ENCODE assay signal across 19 cellular contexts in genomic region chr20:58909585-58909984, GRCh38. TPM values are rescaled to one million over a fixed set of nuclear protein-coding genes. Genes with fewer than 3 reads are reported as not detected.
DNase-seq lines count a peak whose midpoint lies in the region; ATAC-seq, FAIRE-seq and TF ChIP-seq lines count a peak whose summit lies in the region.
"Had no signal": no experiment of that assay in that cellular context is flagged by ENCODE, and none has a peak within 500 bp of the region (broad histone marks: within the 10 kb centered on the region; RNA-seq: fewer than 3 reads in every experiment).

No MANE protein-coding gene starts in this region.

- H2AFZ ChIP-seq in GM12878 (ENCODE audit: control insufficient read depth, low read depth, low read length) (no peak overlapping the region), GM23248 (no peak overlapping the region)

- CTCF ChIA-PET in Caco-2 (lab: Charles Lee) (interaction anchor here (0.6 kb wide), 1 partner anchor 219 kb away, joined by 6 read pairs; no protein-coding TSS in a partner anchor), GM12878 (lab: Yijun Ruan, JAX) (interaction anchor here (1.5 kb wide), 1 partner anchor 13 kb away, joined by 4 read pairs; no protein-coding TSS in a partner anchor)

- H3K4me3 Mint-ChIP-seq in Caco-2 (ENCODE audit: unreplicated experiment): no peak overlapping the region
- no peak overlapping the region for H3K4me3 Mint-ChIP-seq in HFFc6
- H3K4me3 Mint-ChIP-seq: H9 had no signal

- H3K4me1 Mint-ChIP-seq in Caco-2 (ENCODE audit: low read depth, unreplicated experiment): peaks cover 4% of the 10 kb centered on the region
- H3K4me1 Mint-ChIP-seq in HFFc6 (ENCODE audit: low read depth): peaks cover 37% of the 10 kb centered on the region

- in situ Hi-C loops in GM12878 (cut with MboI): loop anchor here (5.0 kb wide), 1 partner anchor 73 kb away; the partner anchor contains the start of gene NELFCD
- in situ Hi-C loops in gastrocnemius medialis (cut with MboI; ENCODE audit: low sequenced_read_pairs in 4 of 4): no loop called here
- in situ Hi-C loops in GM23248 (cut with MboI): no loop called here

- H3K27me3 Mint-ChIP-seq in Caco-2 (ENCODE audit: insufficient read depth, unreplicated experiment): no peaks in the 10 kb centered on the region
- H3K27me3 Mint-ChIP-seq in HFFc6 (ENCODE audit: insufficient read depth): no peaks in the 10 kb centered on the region; the same call in 1 of the 2 replicates

- peak overlapping the region; percentile 23 for H3K27ac Mint-ChIP-seq in Caco-2 (ENCODE audit: unreplicated experiment)
- no peak overlapping the region for H3K27ac Mint-ChIP-seq in HFFc6

- no peaks in the 10 kb centered on the region for H3K27me3 ChIP-seq in Caco-2 (replicated peaks; ENCODE audit: control insufficient read depth, insufficient read depth, low read length)
- H3K27me3 ChIP-seq in GM12878 (replicated peaks in 1 of 2; ENCODE audit: control insufficient read depth in 2 of 2, insufficient read depth in 2 of 2, low read length in 1 of 2): no peaks in the 10 kb centered on the region
- no peaks in the 10 kb centered on the region for H3K27me3 ChIP-seq in gastrocnemius medialis
- no peaks in the 10 kb centered on the region for H3K27me3 ChIP-seq in GM23248 (replicated peaks; ENCODE audit: insufficient read depth)

- H3K4me1 ChIP-seq in Caco-2 (no peaks in the 10 kb centered on the region), GM12878 (ENCODE audit: control insufficient read depth, insufficient read depth, low read length) (peaks cover 38% of the 10 kb centered on the region), gastrocnemius medialis (peaks cover 30 to 42% of the 10 kb centered on the region in 2 donors), GM23248 (ENCODE audit: insufficient read depth) (peaks cover 18% of the 10 kb centered on the region)

- TF ChIP-seq EP300 in GM12878 (IDR thresholded peaks at IDR 0.05; ENCODE audit: borderline replicate concordance in 1 of 2, control insufficient read depth in 1 of 2, low read depth in 2 of 2, low read length in 2 of 2): no peak

- H3K36me3 Mint-ChIP-seq in Caco-2 (ENCODE audit: insufficient read depth, unreplicated experiment) (peaks cover 86% of the 10 kb centered on the region), HFFc6 (ENCODE audit: low read depth) (peaks cover 72% of the 10 kb centered on the region)

- H4K20me1 ChIP-seq in GM12878 (ENCODE audit: control insufficient read depth, insufficient read depth) (no peaks in the 10 kb centered on the region), GM23248 (ENCODE audit: insufficient read depth) (peaks cover 3% of the 10 kb centered on the region; the same call in 1 of the 2 replicates)

- H3K79me2 ChIP-seq in GM12878 (ENCODE audit: control insufficient read depth, insufficient read depth, low read length): peaks cover 5% of the 10 kb centered on the region
- peaks cover 44% of the 10 kb centered on the region for H3K79me2 ChIP-seq in GM23248 (ENCODE audit: insufficient read depth)

- no peaks in the 10 kb centered on the region for H3K9me3 ChIP-seq in Caco-2
- no peaks in the 10 kb centered on the region for H3K9me3 ChIP-seq in GM12878 (replicated peaks; ENCODE audit: control insufficient read depth, insufficient read depth, low read length)
- no peaks in the 10 kb centered on the region for H3K9me3 ChIP-seq in gastrocnemius medialis
- H3K9me3 ChIP-seq in GM23248 (ENCODE audit: low read depth): no peaks in the 10 kb centered on the region

- FAIRE-seq in GM12878 (lab: Jason Lieb, UNC): no peak
- FAIRE-seq: GM12892 had no signal

- intact Hi-C loops in Caco-2 (cut with micrococcal nuclease; ENCODE audit: unreplicated experiment) (no loop called here), GM12878 (cut with micrococcal nuclease; ENCODE audit: unreplicated experiment) (loop anchor here (5.0 kb wide), 1 partner anchor 123 kb away; the partner anchor contains the start of gene ATP5F1E), gastrocnemius medialis (cut with DNase I; ENCODE audit: low total_unique reads) (loop anchor here (5.0 to 10.0 kb wide), 2 partner anchors 123 to 1555 kb away; partner anchors contain the start of genes ATP5F1E and RAE1)

- H3K27ac ChIP-seq in C4-2B: peak overlapping the region; percentile 6; the same call in 1 of the 2 replicates
- H3K27ac ChIP-seq in GM12878 (ENCODE audit: control insufficient read depth, insufficient read depth): 0 out of 2 replicates have a peak overlapping the region, but pooled peaks have one; percentile 20
- H3K27ac ChIP-seq in gastrocnemius medialis: peak overlapping the region; percentile 84 to 99 (median 96)
- H3K27ac ChIP-seq in GM23248: no peak overlapping the region

- POLR2A ChIA-PET in Caco-2 (lab: Charles Lee) (no interaction called here), GM12878 (lab: Charles Lee) (no interaction called here)

- ATAC-seq in GM12878 (no peak), gastrocnemius medialis (no peak)

- TF ChIP-seq CTCF in C4-2B (conservative IDR thresholded peaks at IDR 0.05): no peak
- TF ChIP-seq CTCF in Caco-2 (IDR thresholded peaks at IDR 0.05; ENCODE audit: insufficient read depth in 1 of 2, low read depth in 1 of 2, low read length in 1 of 2, severe bottlenecking in 1 of 2, unreplicated experiment in 1 of 2): no peak
- TF ChIP-seq CTCF in GM12878 (IDR thresholded peaks at IDR 0.05 in 2 of 3, conservative IDR thresholded peaks at IDR 0.05 in 1 of 3; ENCODE audit: control insufficient read depth in 2 of 3, extremely low read depth in 1 of 3, insufficient read depth in 1 of 3, low read depth in 3 of 3, low read length in 3 of 3): no peak
- no peak for TF ChIP-seq CTCF in gastrocnemius medialis (IDR thresholded peaks at IDR 0.05 in 4 of 5, conservative IDR thresholded peaks at IDR 0.05 in 1 of 5)
- no peak for TF ChIP-seq CTCF in HFFc6 (IDR thresholded peaks at IDR 0.05)

- H3F3A ChIP-seq in GM23248 (ENCODE audit: insufficient read depth): peaks cover 63% of the 10 kb centered on the region

- no peaks in the 10 kb centered on the region for H3K9me2 ChIP-seq in GM23248 (ENCODE audit: insufficient read depth)

- BruUV-seq in Caco-2 (replicated peaks; lab: Mats Ljungman, UMichigan): no TSS peak
- BruUV-seq in GM12878 (replicated peaks; lab: Mats Ljungman, UMichigan): no TSS peak

- SMC1A ChIA-PET in GM12878 (lab: Charles Lee; ENCODE audit: uncharacterized antibody, unreplicated experiment): interaction anchor here (1.2 to 2.1 kb wide), 4 partner anchors 8 to 119 kb away, joined by 3 to 6 read pairs (median 4); no protein-coding TSS in a partner anchor

- H3K36me3 ChIP-seq in Caco-2 (ENCODE audit: control insufficient read depth, insufficient read depth, low read length) (peaks cover 25% of the 10 kb centered on the region), GM12878 (ENCODE audit: control insufficient read depth in 2 of 2, insufficient read depth in 2 of 2, low read length in 1 of 2) (peaks cover 22 to 47% of the 10 kb centered on the region in 2 experiments), gastrocnemius medialis (peaks cover 0 to 55% of the 10 kb centered on the region in 2 donors), GM23248 (ENCODE audit: low read depth) (peaks cover 72% of the 10 kb centered on the region)

- 97% methylated on average over 15 of the region's 15 CpGs for WGBS in GM12878 (ENCODE audit: insufficient coverage, insufficient replicate concordance, low lambda C conversion rate, missing lambda C conversion rate)
- 96% methylated on average over 15 of the region's 15 CpGs for WGBS in GM23248 (ENCODE audit: low coverage in 1 of 2, low lambda C conversion rate in 2 of 2, missing lambda C conversion rate in 2 of 2), 2 experiments

- no peaks in the 10 kb centered on the region for H3K9me3 Mint-ChIP-seq in Caco-2 (ENCODE audit: unreplicated experiment)
- no peaks in the 10 kb centered on the region for H3K9me3 Mint-ChIP-seq in HFFc6
- H3K9me3 Mint-ChIP-seq: CD8-positive, alpha-beta memory T cell; H9 had no signal

- H3K4me3 ChIP-seq in Caco-2 (ENCODE audit: low read depth, low read length): no peak overlapping the region
- H3K4me3 ChIP-seq in GM12878: no peak overlapping the region
- H3K4me3 ChIP-seq in gastrocnemius medialis: no peak overlapping the region
- no peak overlapping the region for H3K4me3 ChIP-seq in GM23248

- TF ChIP-seq POLR2A in GM12878 (IDR thresholded peaks at IDR 0.05; ENCODE audit: low read depth, low read length) (no peak), gastrocnemius medialis (IDR thresholded peaks at IDR 0.05) (no peak)

- RAD21 ChIA-PET in GM12878 (lab: Charles Lee; ENCODE audit: unreplicated experiment): no interaction called here

- no peak overlapping the region for H3K9ac ChIP-seq in GM12878 (ENCODE audit: control insufficient read depth, insufficient read depth, low read length)
- H3K9ac ChIP-seq in GM23248: no peak overlapping the region

- DNase-seq in Caco-2: peak; percentile 42 to 46
- DNase-seq in GM12878 (ENCODE audit: low read depth, low spot score): no peak
- DNase-seq in gastrocnemius medialis: peak in 1 of 2 donors; percentile 19
- DNase-seq in GM23248: no peak
- DNase-seq in HFFc6: no peak
- no peak for DNase-seq in NCI-H1436 (lab: John Stamatoyannopoulos, UW)
- DNase-seq: CD8-positive, alpha-beta memory T cell; DND-41; GDM1; H9; MV-4-11; NCI-H1417 treated with DMSO at 0.1 percent for 48 hours; NCI-H2029; NCI-H2171; NCI-H446; NCI-H69; OCI-M1 had no signal

- TF ChIP-seq RAD21 in GM12878 (IDR thresholded peaks at IDR 0.05; ENCODE audit: insufficient read depth, low read depth, low read length): no peak

- H3K4me2 ChIP-seq in GM12878 (ENCODE audit: control insufficient read depth, insufficient read depth) (no peak overlapping the region), GM23248 (ENCODE audit: unreplicated experiment) (no peak overlapping the region)

RNA-seq across cellular contexts. Expression of gene GNAS, which starts 57.1 kb away (rescaled TPM):
- total RNA-seq in Caco-2 (2022): 1,877 and 1,936 TPM in 2 replicates
- 232 and 244 TPM in 2 replicates for total RNA-seq in GM12878 (2013; cell fraction: nucleolus; rRNA removed)
- total RNA-seq in GM12878 (2014; rRNA removed): 399 and 405 TPM in 2 replicates
- total RNA-seq in GM12878 (2014; rRNA removed; fragmentation: Illumina TruSeq; extraction: Trizol): 368 and 389 TPM in 2 replicates
- total RNA-seq in GM12878 (2021): 792 and 818 TPM in 2 replicates
- 423 TPM for polyA plus RNA-seq in GM12878 (2011; ENCODE audit: low read depth)
- 449 and 706 TPM in 2 replicates for polyA plus RNA-seq in GM12878 (2011; rRNA removed)
- polyA plus RNA-seq in GM12878 (2011; cell fraction: cytosol; rRNA removed): 1,135 and 2,097 TPM in 2 replicates
- polyA plus RNA-seq in GM12878 (2011; cell fraction: nucleus; rRNA removed): 809 and 1,021 TPM in 2 replicates
- 750 and 915 TPM in 2 replicates for polyA plus RNA-seq in GM12878 (2012)
- 838 and 950 TPM in 2 replicates for polyA plus RNA-seq in GM12878 (2014; fragmentation: Illumina TruSeq; extraction: Trizol)
- 100 to 1,000 TPM; 242 to 344 TPM for polyA plus RNA-seq in GM12878 (2014; fragmentation: Nextera tagmentation; extraction: Ambion mirVana)
- polyA plus RNA-seq in GM12878 (2014; rRNA removed): 625 and 680 TPM in 2 replicates
- 100 to 1,000 TPM; 209 to 261 TPM for polyA plus RNA-seq in GM12878 (2016; fragmentation: Nextera tagmentation; extraction: Ambion mirVana)
- polyA minus RNA-seq in GM12878 (2011; rRNA and poly(A)+ RNA removed): 1,102 and 1,227 TPM in 2 replicates
- 416 and 532 TPM in 2 replicates for polyA minus RNA-seq in GM12878 (2011; cell fraction: cytosol; rRNA and poly(A)+ RNA removed)
- polyA minus RNA-seq in GM12878 (2011; cell fraction: nucleus; rRNA and poly(A)+ RNA removed): 176 and 287 TPM in 2 replicates
- total RNA-seq in gastrocnemius medialis: 100 to 1,000 TPM; 513 to 854 (median 781) TPM
- 804 and 904 TPM in 2 replicates for total RNA-seq in GM23248 (2014; rRNA removed; shearing (Covaris generic))
- polyA plus RNA-seq in GM23248 (2016; fragmentation: Nextera tagmentation; extraction: Ambion mirVana): 421 and 424 TPM in 2 replicates
- 1,000 to 10,000 TPM in 2 of 6 experiments, 100 to 1,000 TPM in 4; 820 to 1,032 (median 914) TPM for total RNA-seq in HFFc6 (2021; fragmentation: NEBNext Ultra II Directional; extraction: Animal tissue kit (Norgen Biotek cat#: 25700))

RNA-seq across cellular contexts. Expression of gene GNAS-AS1, which starts 58.9 kb away (rescaled TPM):
- 4.2 and 5.1 TPM in 2 replicates for total RNA-seq in Caco-2 (2022)
- total RNA-seq in GM12878 (2013; cell fraction: nucleolus; rRNA removed): 7.0 and 8.7 TPM in 2 replicates
- 1.9 and 2.1 TPM in 2 replicates for total RNA-seq in GM12878 (2014; rRNA removed)
- total RNA-seq in GM12878 (2014; rRNA removed; fragmentation: Illumina TruSeq; extraction: Trizol): 0.74 and 0.85 TPM in 2 replicates
- 1.6 and 2.6 TPM in 2 replicates for total RNA-seq in GM12878 (2021)
- 0.31 TPM for polyA plus RNA-seq in GM12878 (2011; ENCODE audit: low read depth)
- 0.85 and 0.99 TPM in 2 replicates for polyA plus RNA-seq in GM12878 (2011; rRNA removed)
- 0.99 and 1.7 TPM in 2 replicates for polyA plus RNA-seq in GM12878 (2011; cell fraction: cytosol; rRNA removed)
- polyA plus RNA-seq in GM12878 (2011; cell fraction: nucleus; rRNA removed): 3.7 and 4.7 TPM in 2 replicates
- polyA plus RNA-seq in GM12878 (2012): 0.45 and 0.58 TPM in 2 replicates
- polyA plus RNA-seq in GM12878 (2014; fragmentation: Illumina TruSeq; extraction: Trizol): 0.36 and 0.66 TPM in 2 replicates
- under 1 TPM; 0.06 to 0.35 TPM for polyA plus RNA-seq in GM12878 (2014; fragmentation: Nextera tagmentation; extraction: Ambion mirVana)
- 1.7 and 2.1 TPM in 2 replicates for polyA plus RNA-seq in GM12878 (2014; rRNA removed)
- 1 to 10 TPM; 1.4 to 2.7 TPM for polyA plus RNA-seq in GM12878 (2016; fragmentation: Nextera tagmentation; extraction: Ambion mirVana)
- polyA minus RNA-seq in GM12878 (2011; rRNA and poly(A)+ RNA removed): 0.46 and 1.2 TPM in 2 replicates
- polyA minus RNA-seq in GM12878 (2011; cell fraction: cytosol; rRNA and poly(A)+ RNA removed): 0.62 and 0.67 TPM in 2 replicates
- 2.5 and 5.3 TPM in 2 replicates for polyA minus RNA-seq in GM12878 (2011; cell fraction: nucleus; rRNA and poly(A)+ RNA removed)
- not detected for total RNA-seq in gastrocnemius medialis
- 0.25 and 0.97 TPM in 2 replicates for total RNA-seq in GM23248 (2014; rRNA removed; shearing (Covaris generic))
- 0.77 and 1.0 TPM in 2 replicates for polyA plus RNA-seq in GM23248 (2016; fragmentation: Nextera tagmentation; extraction: Ambion mirVana)
- total RNA-seq in HFFc6 (2021; fragmentation: NEBNext Ultra II Directional; extraction: Animal tissue kit (Norgen Biotek cat#: 25700)): 1 to 10 TPM; 1.0 to 1.5 (median 1.3) TPM
- polyA plus RNA-seq: CD8-positive, alpha-beta memory T cell had no signal

Comparison
In these comparisons a context has a peak if more than half of its experiments do, and no peak if none do; other contexts are left out.
1. DNase-seq: peak in Caco-2 (2 of 2); none in GM12878 (single experiment), GM23248 (single experiment), HFFc6 (single experiment) and NCI-H1436 (single experiment).